ENCODE assay signal across 27 cellular contexts in genomic region chr20:49330701-49331614, GRCh38.
"Had no signal": no experiment of that assay in that cellular context is flagged by ENCODE, and none has a peak within 500 bp of the region (broad histone marks: within the 10 kb centered on the region; RNA-seq: fewer than 3 reads in every experiment).

No MANE protein-coding gene starts in this region.

- H3K27me3 ChIP-seq: ovary, uterus had no signal

- ATAC-seq: natural killer cell; right cardiac atrium; sciatic nerve; stimulated activated naive B cell treated with anti-CD40 and anti-IgM and Interleukin-4, amounts not matched to agents 10 μg/mL and 1 μg/mL and 100 μg/mL, for 72 hours; stimulated activated naive CD8-positive, alpha-beta T cell treated with anti-CD3 and anti-CD28 coated beads, Interleukin-15, amount 100 ng/mL, for 72 hours had no signal

- H3K4me2 ChIP-seq: neural progenitor cell had no signal

- DNase-seq: islet precursor cell; left ventricle myocardium inferior; mesendoderm; naive B cell; natural killer cell; nephron progenitor cell; occipital lobe; ovary; retina; right cardiac atrium; stimulated activated CD4-positive, alpha-beta T cell treated with anti-CD3 and anti-CD28 coated beads, Interleukin-12 subunit alpha, Interleukin-12 subunit beta, amount 100 ng/mL, for 4 hours; stimulated activated CD4-positive, alpha-beta T cell treated with anti-CD3 and anti-CD28 coated beads, Interleukin-15, amount 100 ng/mL, for 24 hours; stimulated activated CD4-positive, alpha-beta T cell treated with anti-CD3 and anti-CD28 coated beads, Interleukin-2, amount 100 ng/mL, for 24 hours; stimulated activated CD4-positive, alpha-beta T cell treated with anti-CD3 and anti-CD28 coated beads, Interleukin-4, amount 100 ng/mL, for 1 hour; stimulated activated naive B cell treated with anti-CD40 and anti-IgM and Interleukin-4, amounts not matched to agents 10 μg/mL and 1 μg/mL and 100 μg/mL, for 72 hours; stimulated activated naive CD8-positive, alpha-beta T cell treated with anti-CD3 and anti-CD28 coated beads, Interleukin-15, amount 100 ng/mL, for 72 hours; substantia nigra; uterus had no signal

- H2AFZ ChIP-seq: neural progenitor cell had no signal

- H3K4me3 ChIP-seq: left ventricle myocardium inferior, lung, neural progenitor cell, ovary, skin epidermis, tibial nerve, uterus had no signal

- H3K9me3 Mint-ChIP-seq: mesothelial cell of epicardium; naive B cell; natural killer cell; nephron progenitor cell; neural progenitor cell; stimulated activated naive B cell treated with anti-CD40 and anti-IgM and Interleukin-4, amounts not matched to agents 10 μg/mL and 1 μg/mL and 100 μg/mL, for 72 hours; stimulated activated naive CD8-positive, alpha-beta T cell treated with anti-CD3 and anti-CD28 coated beads, Interleukin-15, amount 100 ng/mL, for 72 hours; type B pancreatic cell had no signal

- H3K36me3 ChIP-seq: left ventricle myocardium inferior, neural progenitor cell, neutrophil, ovary, tibial nerve, uterus had no signal

- H3K4me1 ChIP-seq: left ventricle myocardium inferior, uterus had no signal

- H3K27ac Mint-ChIP-seq: mesothelial cell of epicardium; natural killer cell; nephron progenitor cell; neural progenitor cell; progenitor cell of endocrine pancreas; stimulated activated naive B cell treated with anti-CD40 and anti-IgM and Interleukin-4, amounts not matched to agents 10 μg/mL and 1 μg/mL and 100 μg/mL, for 72 hours; stimulated activated naive CD8-positive, alpha-beta T cell treated with anti-CD3 and anti-CD28 coated beads, Interleukin-15, amount 100 ng/mL, for 72 hours; type B pancreatic cell had no signal

- H3K9ac ChIP-seq: neural progenitor cell had no signal

- H3K4me1 Mint-ChIP-seq: mesothelial cell of epicardium; nephron progenitor cell; stimulated activated naive CD8-positive, alpha-beta T cell treated with anti-CD3 and anti-CD28 coated beads, Interleukin-15, amount 100 ng/mL, for 72 hours had no signal

- H3K36me3 Mint-ChIP-seq: mesothelial cell of epicardium; naive B cell; natural killer cell; neural progenitor cell; stimulated activated naive B cell treated with anti-CD40 and anti-IgM and Interleukin-4, amounts not matched to agents 10 μg/mL and 1 μg/mL and 100 μg/mL, for 72 hours; type B pancreatic cell had no signal

- H3K4me3 Mint-ChIP-seq: mesothelial cell of epicardium; naive B cell; natural killer cell; nephron progenitor cell; neural progenitor cell; stimulated activated naive B cell treated with anti-CD40 and anti-IgM and Interleukin-4, amounts not matched to agents 10 μg/mL and 1 μg/mL and 100 μg/mL, for 72 hours; stimulated activated naive CD8-positive, alpha-beta T cell treated with anti-CD3 and anti-CD28 coated beads, Interleukin-15, amount 100 ng/mL, for 72 hours; type B pancreatic cell had no signal

- H3K9me3 ChIP-seq: left ventricle myocardium inferior, neutrophil, ovary, tibial nerve, uterus had no signal

- H3K27ac ChIP-seq: left ventricle myocardium inferior, neural progenitor cell, neutrophil, ovary, skin epidermis, tibial nerve, uterus had no signal
